8 cellular contexts compared by ENCODE assay signal in the genomic region with DNA sequence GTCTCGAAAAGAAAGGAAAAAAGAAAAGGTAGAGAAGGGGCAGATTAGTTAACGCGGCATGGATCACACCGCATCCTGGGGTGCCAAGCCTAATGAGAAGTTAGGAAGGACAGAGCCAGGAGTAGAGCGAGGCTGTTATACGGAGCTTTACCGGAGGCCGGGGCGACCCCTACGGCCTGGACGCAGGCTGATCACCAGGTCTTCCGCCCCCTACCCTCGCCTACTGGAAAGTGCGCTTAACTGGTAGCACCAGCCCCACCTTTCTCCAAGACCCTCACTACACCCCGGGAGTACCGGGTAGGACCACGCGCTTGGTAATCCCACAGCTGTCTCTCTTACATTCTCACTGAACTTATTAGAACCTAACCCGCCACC. TPM values are rescaled to one million over a fixed set of nuclear protein-coding genes. Genes with fewer than 3 reads are reported as not detected.
DNase-seq lines count a peak whose midpoint lies in the region; ATAC-seq and TF ChIP-seq lines count a peak whose summit lies in the region.

No MANE protein-coding gene starts in this region.

- TF ChIP-seq CTCF in epithelial cell of esophagus (IDR thresholded peaks at IDR 0.05; ENCODE audit: insufficient read depth, low read depth, low read length, missing control alignments), result no peak

- peaks cover 27 to 77% (median 45%) of the 10 kb centered on the region in 4 donors for H3K4me1 Mint-ChIP-seq in naive thymus-derived CD8-positive, alpha-beta T cell

- peak overlapping the region; percentile 89 to 98 (median 96) for H3K4me3 Mint-ChIP-seq in naive thymus-derived CD8-positive, alpha-beta T cell

- peak; percentile 86 for DNase-seq in DMS53 (lab: John Stamatoyannopoulos, UW)
- peak; percentile 54 for DNase-seq in RPMI8226
- DNase-seq in epithelial cell of esophagus (ENCODE audit: low read depth), result no peak
- no peak for DNase-seq in naive thymus-derived CD8-positive, alpha-beta T cell
- DNase-seq in UCSD-AML1 (lab: John Stamatoyannopoulos, UW; ENCODE audit: unreplicated experiment), result no peak
- no peak for DNase-seq in NCI-H1048 (lab: John Stamatoyannopoulos, UW)
- DNase-seq in NCI-H2081 treated with DMSO at 0.1 percent for 48 hours (lab: John Stamatoyannopoulos, UW), result no peak

- H3K4me3 ChIP-seq in epithelial cell of esophagus (ENCODE audit: low read length), result peak overlapping the region; percentile 95

- peak; percentile 4 for ATAC-seq in GM21717 (IDR thresholded peaks at IDR 0.05; ENCODE audit: unreplicated experiment)
- ATAC-seq in naive thymus-derived CD8-positive, alpha-beta T cell, result no peak

- H3K9me3 Mint-ChIP-seq in naive thymus-derived CD8-positive, alpha-beta T cell, result peaks cover 0 to 31% (median 14%) of the 10 kb centered on the region in 9 donors

- peaks cover 0 to 3% (median 0%) of the 10 kb centered on the region in 5 donors for H3K27me3 Mint-ChIP-seq in naive thymus-derived CD8-positive, alpha-beta T cell

- peak overlapping the region; percentile 99 to 100 (median 99) for H3K27ac Mint-ChIP-seq in naive thymus-derived CD8-positive, alpha-beta T cell

- POLR2A ChIA-PET in naive thymus-derived CD8-positive, alpha-beta T cell (lab: Charles Lee), result interaction anchor here (0.6 to 8.3 kb wide), 21 partner anchors 13 to 1113 kb away, joined by 3 to 223 read pairs (median 8); partner anchors contain the start of genes ARHGDIB, ATF7IP, C12orf60 and STRAP

- peaks cover 32 to 39% (median 38%) of the 10 kb centered on the region in 3 donors for H3K36me3 Mint-ChIP-seq in naive thymus-derived CD8-positive, alpha-beta T cell

RNA-seq across cellular contexts. Expression of gene WBP11, which starts 33.8 kb away (rescaled TPM):
- total RNA-seq in naive thymus-derived CD8-positive, alpha-beta T cell, result 100 to 1,000 TPM in 1 of 2 experiments, 10 to 100 TPM in 1; 93.8 to 106 TPM
- 10 to 100 TPM; 59.5 to 66.5 (median 59.8) TPM for polyA plus RNA-seq in naive thymus-derived CD8-positive, alpha-beta T cell

RNA-seq across cellular contexts. Expression of gene C12orf60, which starts 34.0 kb away (rescaled TPM):
- 1 to 10 TPM in 1 of 2 experiments, under 1 TPM in 1; 0.71 to 1.3 TPM for total RNA-seq in naive thymus-derived CD8-positive, alpha-beta T cell
- 1 to 10 TPM in 2 of 3 donors, under 1 TPM in 1; 0.98 to 2.5 (median 1.7) TPM for polyA plus RNA-seq in naive thymus-derived CD8-positive, alpha-beta T cell

RNA-seq across cellular contexts. Expression of gene SMCO3, which starts 44.5 kb away (rescaled TPM):
- not detected for total RNA-seq in naive thymus-derived CD8-positive, alpha-beta T cell
- polyA plus RNA-seq in naive thymus-derived CD8-positive, alpha-beta T cell, result under 1 TPM in 1 of 3 donors, not detected in 2; 0.07 TPM

Comparison
In these comparisons a context has a peak if more than half of its experiments do, and no peak if none do; other contexts are left out.
1. DNase-seq: peak in DMS53 (single experiment) and RPMI8226 (single experiment); none in epithelial cell of esophagus (single experiment), naive thymus-derived CD8-positive, alpha-beta T cell (0 of 10), UCSD-AML1 (single experiment), NCI-H1048 (single experiment) and NCI-H2081 treated with DMSO at 0.1 percent for 48 hours (single experiment).